In the genomic region with DNA sequence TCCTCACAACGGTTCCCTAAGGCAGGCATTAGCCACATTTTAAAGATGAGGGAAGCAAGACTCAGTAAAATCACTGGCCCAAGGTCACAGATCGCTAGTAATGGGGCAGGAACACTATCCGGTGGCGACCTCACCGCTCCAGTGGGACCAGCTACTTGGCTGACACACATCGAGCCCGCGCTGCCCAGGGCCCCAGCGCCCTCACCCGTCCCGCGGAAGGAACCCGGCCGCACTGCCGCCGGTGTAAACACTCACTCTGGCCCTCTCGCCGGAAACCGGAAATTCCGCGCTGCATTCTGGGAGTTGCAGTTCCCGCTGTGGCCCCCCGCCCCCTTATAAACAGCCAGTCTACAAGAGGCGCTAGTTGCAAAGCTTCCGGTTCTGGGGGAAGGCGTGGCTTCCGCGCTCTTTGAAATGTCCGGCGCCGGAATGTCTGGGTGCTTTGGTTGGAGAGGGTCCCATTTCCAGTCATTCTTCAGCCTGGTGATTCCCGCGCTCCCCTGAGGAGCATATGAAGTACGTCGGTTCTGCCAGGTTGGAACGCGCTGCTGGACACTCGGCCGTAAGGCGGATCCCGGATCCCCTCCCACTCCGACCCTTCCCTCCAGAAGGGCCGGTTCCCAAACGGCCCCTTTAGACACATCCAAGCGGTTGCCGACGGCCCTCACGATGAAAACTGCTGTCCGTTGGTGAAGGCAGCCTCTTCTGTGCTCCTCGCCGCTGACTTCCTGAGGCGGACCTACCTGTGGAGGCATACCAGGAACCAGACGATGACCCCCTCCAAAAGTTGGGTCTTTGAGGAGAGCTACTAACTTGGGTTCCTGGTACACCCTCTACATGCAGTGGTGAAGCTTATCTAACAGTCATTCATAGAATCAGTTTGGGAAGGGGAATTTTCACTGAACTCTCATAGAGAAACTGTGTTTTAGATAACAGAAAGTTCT, we compare ENCODE assay signal across 8 cellular contexts. TPM values are rescaled to one million over a fixed set of nuclear protein-coding genes. Genes with fewer than 3 reads are reported as not detected.
A peak's percentile ranks its signal among the peaks of the same experiment; 100 is the strongest.
DNase-seq lines count a peak whose midpoint lies in the region; ATAC-seq and TF ChIP-seq lines count a peak whose summit lies in the region.

A gene with protein sequence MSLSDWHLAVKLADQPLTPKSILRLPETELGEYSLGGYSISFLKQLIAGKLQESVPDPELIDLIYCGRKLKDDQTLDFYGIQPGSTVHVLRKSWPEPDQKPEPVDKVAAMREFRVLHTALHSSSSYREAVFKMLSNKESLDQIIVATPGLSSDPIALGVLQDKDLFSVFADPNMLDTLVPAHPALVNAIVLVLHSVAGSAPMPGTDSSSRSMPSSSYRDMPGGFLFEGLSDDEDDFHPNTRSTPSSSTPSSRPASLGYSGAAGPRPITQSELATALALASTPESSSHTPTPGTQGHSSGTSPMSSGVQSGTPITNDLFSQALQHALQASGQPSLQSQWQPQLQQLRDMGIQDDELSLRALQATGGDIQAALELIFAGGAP (minus strand): TSS at position 258 of the 944 bp plus-strand sequence. CDS start 2,293 bp downstream, outside the sequence.

- H3K9me2 ChIP-seq in SU-DHL-6 (replicated peaks; ENCODE audit: insufficient read depth, low read length) = no peaks in the 10 kb centered on the region

- TF ChIP-seq POLR2A in ovary (IDR thresholded peaks at IDR 0.05) (peak; percentile 76), thyroid gland (IDR thresholded peaks at IDR 0.05) (peak; percentile 65 to 89)

- H3K27me3 ChIP-seq in SU-DHL-6 (ENCODE audit: low read length) (no peaks in the 10 kb centered on the region), ovary (no peaks in the 10 kb centered on the region), thyroid gland (no peaks in the 10 kb centered on the region)

- DNase-seq in GM12865 (ENCODE audit: low read depth) = peak; percentile 98
- DNase-seq in NCI-H128 (lab: John Stamatoyannopoulos, UW; ENCODE audit: unreplicated experiment) = peak; percentile 76
- peak; percentile 94 for DNase-seq in activated naive CD8-positive, alpha-beta T cell treated with anti-CD3 and anti-CD28 coated beads, Interleukin-2, amount 10 ng/mL, durations not matched to agents 7 days and 5 days
- peak; percentile 93 to 99 (median 98) for DNase-seq in head of caudate nucleus
- DNase-seq in ovary = peak; percentile 94 to 96 (median 95)
- DNase-seq in thyroid gland = peak; percentile 99

- no peaks in the 10 kb centered on the region for H3K27me3 Mint-ChIP-seq in activated naive CD8-positive, alpha-beta T cell treated with anti-CD3 and anti-CD28 coated beads, Interleukin-2, amount 10 ng/mL, durations not matched to agents 7 days and 5 days

- no peak for TF ChIP-seq EP300 in ovary (IDR thresholded peaks at IDR 0.05)

- peaks cover 4% of the 10 kb centered on the region for H3K9me3 Mint-ChIP-seq in activated naive CD8-positive, alpha-beta T cell treated with anti-CD3 and anti-CD28 coated beads, Interleukin-2, amount 10 ng/mL, durations not matched to agents 7 days and 5 days

- intact Hi-C loops in head of caudate nucleus (cut with DNase I) (loop anchor here (5.0 kb wide), 2 partner anchors 81 to 156 kb away; partner anchors contain the start of genes ARID3B and CLK3), ovary (cut with DNase I) (loop anchor here in 1 of 4 donors (10.0 kb wide), 1 partner anchor 84 kb away; the partner anchor contains the start of gene ARID3B), thyroid gland (cut with DNase I) (no loop called here)

- H3K9ac ChIP-seq in SU-DHL-6 (ENCODE audit: low read length) = peak within 1 kb of the TSS; percentile 88

- no peaks in the 10 kb centered on the region for H3K9me3 ChIP-seq in SU-DHL-6 (ENCODE audit: insufficient read depth, low read length)
- no peaks in the 10 kb centered on the region for H3K9me3 ChIP-seq in ovary
- H3K9me3 ChIP-seq in thyroid gland = no peaks in the 10 kb centered on the region

- H3K4me1 Mint-ChIP-seq in activated naive CD8-positive, alpha-beta T cell treated with anti-CD3 and anti-CD28 coated beads, Interleukin-2, amount 10 ng/mL, durations not matched to agents 7 days and 5 days = peaks cover 40% of the 10 kb centered on the region

- WGBS in ovary, 3 donors = 0% methylated on average over 43 to 53 of the region's 53 CpGs
- 0 to 1% methylated on average over 14 to 21 of the region's 53 CpGs for WGBS in thyroid gland, 2 donors

- H3K4me3 ChIP-seq in GM12865 (ENCODE audit: low read depth, low read length) = peak within 1 kb of the TSS; percentile 80
- H3K4me3 ChIP-seq in SU-DHL-6 (ENCODE audit: insufficient read depth, low read length, poor library complexity, severe bottlenecking) = peak within 1 kb of the TSS; percentile 97
- H3K4me3 ChIP-seq in ovary = peak within 1 kb of the TSS; percentile 45
- H3K4me3 ChIP-seq in thyroid gland (replicated peaks in 1 of 3) = peak within 1 kb of the TSS; percentile 19 to 66 (median 47)

- H3K27ac Mint-ChIP-seq in activated naive CD8-positive, alpha-beta T cell treated with anti-CD3 and anti-CD28 coated beads, Interleukin-2, amount 10 ng/mL, durations not matched to agents 7 days and 5 days = peak within 1 kb of the TSS; percentile 78

- H3K36me3 Mint-ChIP-seq in activated naive CD8-positive, alpha-beta T cell treated with anti-CD3 and anti-CD28 coated beads, Interleukin-2, amount 10 ng/mL, durations not matched to agents 7 days and 5 days = peaks cover 29% of the 10 kb centered on the region

- POLR2A ChIA-PET in activated naive CD8-positive, alpha-beta T cell treated with anti-CD3 and anti-CD28 coated beads, Interleukin-2, amount 10 ng/mL, durations not matched to agents 7 days and 5 days (lab: Charles Lee) = interaction anchor here (0.6 to 2.3 kb wide), 26 partner anchors 8 to 991 kb away, joined by 3 to 18 read pairs (median 4); partner anchors contain the start of genes ARID3B, CLK3 and SEMA7A

- H3K36me3 ChIP-seq in SU-DHL-6 (ENCODE audit: low read length) (peaks cover 12% of the 10 kb centered on the region), ovary (no peaks in the 10 kb centered on the region), thyroid gland (peaks cover 4 to 12% of the 10 kb centered on the region in 2 donors)

- TF ChIP-seq CTCF in GM12865 (IDR thresholded peaks at IDR 0.05; ENCODE audit: insufficient read depth, low read depth, low read length, missing control alignments) (no peak), SU-DHL-6 (IDR thresholded peaks at IDR 0.05; ENCODE audit: insufficient read depth, low read length, poor library complexity, severe bottlenecking) (no peak), ovary (IDR thresholded peaks at IDR 0.05) (peak in 1 of 3 donors; percentile 22), thyroid gland (IDR thresholded peaks at IDR 0.05) (no peak)

- ATAC-seq in HG02642 (IDR thresholded peaks at IDR 0.05; ENCODE audit: poor library complexity, unreplicated experiment) = peak; percentile 92
- peak; percentile 97 for ATAC-seq in activated naive CD8-positive, alpha-beta T cell treated with anti-CD3 and anti-CD28 coated beads, Interleukin-2, amount 10 ng/mL, durations not matched to agents 7 days and 5 days (ENCODE audit: low read depth)

- peak within 1 kb of the TSS; percentile 92 for H3K4me3 Mint-ChIP-seq in activated naive CD8-positive, alpha-beta T cell treated with anti-CD3 and anti-CD28 coated beads, Interleukin-2, amount 10 ng/mL, durations not matched to agents 7 days and 5 days

- peak within 1 kb of the TSS; percentile 42 for H3K27ac ChIP-seq in SU-DHL-6 (ENCODE audit: low read depth, low read length)
- H3K27ac ChIP-seq in ovary = peak within 1 kb of the TSS; percentile 31 to 61
- H3K27ac ChIP-seq in thyroid gland = peak within 1 kb of the TSS; percentile 54 to 80 (median 61)

- H4K20me1 ChIP-seq in SU-DHL-6 (ENCODE audit: low read depth, low read length) = no peaks in the 10 kb centered on the region

- H3K4me1 ChIP-seq in ovary (ENCODE audit: insufficient read depth) (peaks cover 3% of the 10 kb centered on the region), thyroid gland (peaks cover 12 to 17% of the 10 kb centered on the region in 2 donors)

- H3F3A ChIP-seq in SU-DHL-6 (ENCODE audit: insufficient read depth) = no peaks in the 10 kb centered on the region

- H2AFZ ChIP-seq in SU-DHL-6 (ENCODE audit: low read depth, low read length, severe bottlenecking) = peak within 1 kb of the TSS; percentile 99

- H3K79me2 ChIP-seq in SU-DHL-6 (ENCODE audit: insufficient read depth, low read length) = peaks cover 6% of the 10 kb centered on the region; the same call in 1 of the 2 replicates

- peak within 1 kb of the TSS; percentile 100 for H3K4me2 ChIP-seq in SU-DHL-6 (ENCODE audit: low read depth, low read length, poor library complexity, severe bottlenecking)

RNA-seq across cellular contexts. Expression of the gene that starts here (rescaled TPM):
- 10 to 100 TPM; 55.3 to 63.2 TPM for total RNA-seq in activated naive CD8-positive, alpha-beta T cell treated with anti-CD3 and anti-CD28 coated beads, Interleukin-2, amount 10 ng/mL, durations not matched to agents 7 days and 5 days
- total RNA-seq in ovary = 10 to 100 TPM; 26.4 to 43.4 (median 29.2) TPM
- 10 to 100 TPM; 34.3 to 44.1 TPM for polyA plus RNA-seq in ovary
- total RNA-seq in thyroid gland = 100 to 1,000 TPM in 1 of 4 donors, 10 to 100 TPM in 3; 60.3 to 103 (median 69.6) TPM

Comparison
In these comparisons a context has a peak if more than half of its experiments do, and no peak if none do; other contexts are left out.
1. Peak in every context shown above with its lines: DNase-seq, ATAC-seq, H3K4me3 ChIP-seq and H3K27ac ChIP-seq.
2. H3K4me3 ChIP-seq: peak in every context shown above with its lines; median percentile 97 in SU-DHL-6; 80 in GM12865; 47 in thyroid gland; 45 in ovary.